8 cellular contexts compared by ENCODE assay signal in genomic region chr19:1567116-1567847, GRCh38. TPM values are rescaled to one million over a fixed set of nuclear protein-coding genes. Genes with fewer than 3 reads are reported as not detected.
DNase-seq lines count a peak whose midpoint lies in the region; ATAC-seq, FAIRE-seq and TF ChIP-seq lines count a peak whose summit lies in the region.

No MANE protein-coding gene starts in this region.

- FAIRE-seq in GM12892 (lab: Jason Lieb, UNC) = no peak

- H3K27me3 ChIP-seq in GM23338 (ENCODE audit: insufficient read depth) = peaks cover 25% of the 10 kb centered on the region
- peaks cover 3% of the 10 kb centered on the region for H3K27me3 ChIP-seq in foreskin keratinocyte

- H3K36me3 Mint-ChIP-seq in GM23338 (ENCODE audit: low read depth) = peaks cover 30% of the 10 kb centered on the region

- peak overlapping the region; percentile 89 for H3K4me3 ChIP-seq in GM23338

- no peak overlapping the region for H2AFZ ChIP-seq in GM23338

- peaks cover 37% of the 10 kb centered on the region for H3K27me3 Mint-ChIP-seq in GM23338 (ENCODE audit: insufficient read depth, low read depth, poor library complexity)

- peaks cover 27% of the 10 kb centered on the region; the same call in 1 of the 2 replicates for H4K20me1 ChIP-seq in GM23338 (replicated peaks; ENCODE audit: insufficient read depth)

- ATAC-seq in GM23338 = no peak
- peak; percentile 23 for ATAC-seq in foreskin keratinocyte
- no peak for ATAC-seq in HG02588 (IDR thresholded peaks at IDR 0.05; ENCODE audit: unreplicated experiment)
- ATAC-seq in HG03342 (IDR thresholded peaks at IDR 0.05; ENCODE audit: unreplicated experiment) = no peak

- H3K9me2 ChIP-seq in GM23338 (ENCODE audit: insufficient read depth) = no peaks in the 10 kb centered on the region

- TF ChIP-seq CTCF in GM23338 (conservative IDR thresholded peaks at IDR 0.05; ENCODE audit: low read depth in 2 of 2) = no peak
- TF ChIP-seq CTCF in VCaP (conservative IDR thresholded peaks at IDR 0.05) = no peak
- no peak for TF ChIP-seq CTCF in foreskin keratinocyte (conservative IDR thresholded peaks at IDR 0.05)

- peak overlapping the region; percentile 90 for H3K4me2 ChIP-seq in GM23338

- H3F3A ChIP-seq in GM23338 (replicated peaks; ENCODE audit: low read depth) = no peaks in the 10 kb centered on the region; the same call in 1 of the 2 replicates

- H3K79me2 ChIP-seq in GM23338 (replicated peaks; ENCODE audit: insufficient read depth) = peaks cover 44% of the 10 kb centered on the region

- no peak overlapping the region for H3K27ac Mint-ChIP-seq in GM23338

- TF ChIP-seq POLR2A in GM12892 (IDR thresholded peaks at IDR 0.05; ENCODE audit: low read depth, low read length) = no peak

- no peak for DNase-seq in GM23338 (ENCODE audit: low spot score)
- no peak for DNase-seq in foreskin keratinocyte
- DNase-seq in retina = peak; percentile 63
- no peak for DNase-seq in GM12892 (ENCODE audit: insufficient read length)
- no peak for DNase-seq in NCI-H2196 treated with DMSO at 0.1 percent for 48 hours (lab: John Stamatoyannopoulos, UW; ENCODE audit: unreplicated experiment)

- H3K4me1 ChIP-seq in GM23338 (ENCODE audit: insufficient read depth) = no peaks in the 10 kb centered on the region; the same call in 1 of the 2 replicates
- no peaks in the 10 kb centered on the region for H3K4me1 ChIP-seq in foreskin keratinocyte

- peak overlapping the region; percentile 92; the same call in 1 of the 2 replicates for H3K27ac ChIP-seq in GM23338 (ENCODE audit: low read depth)
- H3K27ac ChIP-seq in VCaP = peak overlapping the region; percentile 78
- peak overlapping the region; percentile 84 for H3K27ac ChIP-seq in foreskin keratinocyte

- H3K9me3 Mint-ChIP-seq in GM23338 = peaks cover 9% of the 10 kb centered on the region

- no peaks in the 10 kb centered on the region for H3K36me3 ChIP-seq in GM23338 (ENCODE audit: insufficient read depth)

- H3K4me1 Mint-ChIP-seq in GM23338 = peaks cover 8% of the 10 kb centered on the region

- H3K4me3 Mint-ChIP-seq in GM23338 = peak overlapping the region; percentile 73

TF ChIP-seq in GM23338, 12 proteins besides CTCF, POLR2A, EP300 and RAD21:
- TF ChIP-seq ZNF114 (CRISPR knock-in tag; IDR thresholded peaks at IDR 0.05) = no peak
- no peak for TF ChIP-seq POLR2AphosphoS5 (IDR thresholded peaks at IDR 0.05; ENCODE audit: low read depth)
- no peak for TF ChIP-seq EZH2 (IDR thresholded peaks at IDR 0.05; ENCODE audit: low read depth, unreplicated experiment)
- no peak for TF ChIP-seq REST (IDR thresholded peaks at IDR 0.05; ENCODE audit: unreplicated experiment)
- TF ChIP-seq EZH2phosphoT487 (IDR thresholded peaks at IDR 0.05; ENCODE audit: unreplicated experiment) = no peak
- no peak for TF ChIP-seq STAT1 (IDR thresholded peaks at IDR 0.05; ENCODE audit: unreplicated experiment)
- TF ChIP-seq NANOG (IDR thresholded peaks at IDR 0.05; ENCODE audit: borderline replicate concordance) = no peak

RNA-seq across cellular contexts. Expression of gene MEX3D, which starts 0.8 kb away (rescaled TPM):
- 78.1 and 94.9 TPM in 2 replicates for total RNA-seq in GM23338 (2014; rRNA removed; shearing (Covaris generic))
- polyA plus RNA-seq in GM23338 (2016; fragmentation: Nextera tagmentation; extraction: Ambion mirVana) (12.4 and 12.5 TPM in 2 replicates), foreskin keratinocyte (12.3 and 13.7 TPM in 2 replicates)
- total RNA-seq in foreskin keratinocyte = 26.2 and 27.9 TPM in 2 replicates
- polyA plus RNA-seq in GM12892 (2012; ENCODE audit: missing spikeins) = 0.49 TPM

RNA-seq across cellular contexts. Expression of gene MBD3, which starts 25.4 kb away (rescaled TPM):
- 103 and 118 TPM in 2 replicates for total RNA-seq in GM23338 (2014; rRNA removed; shearing (Covaris generic))
- polyA plus RNA-seq in GM23338 (2016; fragmentation: Nextera tagmentation; extraction: Ambion mirVana) = 27.6 and 28.5 TPM in 2 replicates
- total RNA-seq in foreskin keratinocyte = 77.1 and 86.3 TPM in 2 replicates
- 80.5 and 85.0 TPM in 2 replicates for polyA plus RNA-seq in foreskin keratinocyte
- polyA plus RNA-seq in GM12892 (2012; ENCODE audit: missing spikeins) = 12.4 TPM

RNA-seq across cellular contexts. Expression of gene UQCR11, which starts 38.0 kb away (rescaled TPM):
- 35.3 and 46.4 TPM in 2 replicates for total RNA-seq in GM23338 (2014; rRNA removed; shearing (Covaris generic))
- polyA plus RNA-seq in GM23338 (2016; fragmentation: Nextera tagmentation; extraction: Ambion mirVana) (413 and 414 TPM in 2 replicates), foreskin keratinocyte (345 and 361 TPM in 2 replicates)
- 87.3 and 109 TPM in 2 replicates for total RNA-seq in foreskin keratinocyte
- 152 TPM for polyA plus RNA-seq in GM12892 (2012; ENCODE audit: missing spikeins)

RNA-seq across cellular contexts. Expression of gene PLK5, which starts 43.4 kb away (rescaled TPM):
- 0.23 and 1.2 TPM in 2 replicates for total RNA-seq in GM23338 (2014; rRNA removed; shearing (Covaris generic))
- 0.97 and 1.4 TPM in 2 replicates for polyA plus RNA-seq in GM23338 (2016; fragmentation: Nextera tagmentation; extraction: Ambion mirVana)
- not detected in 2 replicates for total RNA-seq in foreskin keratinocyte
- not detected in 2 replicates for polyA plus RNA-seq in foreskin keratinocyte
- polyA plus RNA-seq in GM12892 (2012; ENCODE audit: missing spikeins) = not detected

RNA-seq across cellular contexts. Expression of gene ADAMTSL5, which starts 54.5 kb away (rescaled TPM):
- 0.10 TPM in 1 of 2 replicates, not detected in the other for total RNA-seq in GM23338 (2014; rRNA removed; shearing (Covaris generic))
- polyA plus RNA-seq in GM23338 (2016; fragmentation: Nextera tagmentation; extraction: Ambion mirVana) (0.70 and 0.97 TPM in 2 replicates), foreskin keratinocyte (6.1 and 6.7 TPM in 2 replicates)
- total RNA-seq in foreskin keratinocyte = 6.0 and 7.2 TPM in 2 replicates
- polyA plus RNA-seq in GM12892 (2012; ENCODE audit: missing spikeins) = 0.23 TPM
